In genomic region chr4:33881176-33881575, GRCh38 we compare ENCODE assay signal across 31 cellular contexts.
"Had no signal": no experiment of that assay in that cellular context is flagged by ENCODE, and none has a peak within 500 bp of the region (broad histone marks: within the 10 kb centered on the region; RNA-seq: fewer than 3 reads in every experiment).

No MANE protein-coding gene starts in this region.

- DNase-seq: activated B cell treated with CpG ODN at 0.5 μM for 24 hours; activated CD4-positive, alpha-beta memory T cell treated with anti-CD3 and anti-CD28 coated beads for 36 hours; activated CD4-positive, alpha-beta T cell treated with anti-CD3 and anti-CD28 coated beads for 4 hours; activated CD4-positive, alpha-beta T cell treated with anti-CD3 and anti-CD28 coated beads, Interleukin-2, amount 10 ng/mL, durations not matched to agents 24 days and 14 days; activated CD4-positive, alpha-beta T cell treated with anti-CD3 and anti-CD28 coated beads, Interleukin-2, amount 50 U/mL, for 1 hour; activated CD4-positive, alpha-beta T cell treated with anti-CD3 and anti-CD28 coated beads, Interleukin-2, amount 50 U/mL, for 4 hours; activated CD4-positive, CD25-positive, alpha-beta regulatory T cell treated with anti-CD3 and anti-CD28 coated beads, Interleukin-2, amount 50 U/mL, for 72 hours; activated CD8-positive, alpha-beta memory T cell treated with anti-CD3 and anti-CD28 coated beads, Interleukin-2, amount 50 U/mL, for 4 hours; activated CD8-positive, alpha-beta T cell treated with anti-CD3 and anti-CD28 coated beads for 36 hours; activated effector memory CD4-positive, alpha-beta T cell treated with anti-CD3 and anti-CD28 coated beads, Interleukin-2, amount 50 U/mL, for 16 hours; activated gamma-delta T cell treated with Interleukin-2 at 50 U/mL for 16 hours; activated naive CD4-positive, alpha-beta T cell; activated naive CD4-positive, alpha-beta T cell treated with anti-CD3 and anti-CD28 coated beads for 36 hours; activated naive CD4-positive, alpha-beta T cell treated with anti-CD3 and anti-CD28 coated beads, Interleukin-2, amount 50 U/mL, for 16 hours; activated naive CD8-positive, alpha-beta T cell treated with anti-CD3 and anti-CD28 coated beads for 36 hours; activated T-cell treated with anti-CD3 and anti-CD28 coated beads for 4 hours; activated T-cell treated with anti-CD3 and anti-CD28 coated beads, Interleukin-2, amount 50 U/mL, for 1 hour; activated T-cell treated with anti-CD3 and anti-CD28 coated beads, Interleukin-2, amount 50 U/mL, for 4 hours; activated T-cell treated with anti-CD3 and anti-CD28 coated beads, Interleukin-2, amount 50 U/mL, for 72 hours; adrenal gland; amniotic stem cell; caudate nucleus; cerebellar nuclear complex; T-helper 1 cell; T-helper 2 cell; T-helper 9 cell had no signal

- H3K27ac ChIP-seq: adrenal gland, ascending aorta, cardiac muscle cell, VCaP had no signal

- ATAC-seq: activated CD8-positive, alpha-beta T cell treated with anti-CD3 and anti-CD28 coated beads for 36 hours; activated naive CD4-positive, alpha-beta T cell treated with anti-CD3 and anti-CD28 coated beads, Interleukin-2, amount 50 U/mL, for 72 hours; activated T-cell treated with anti-CD3 and anti-CD28 coated beads, Interleukin-2, amount 50 U/mL, for 4 hours; activated T-cell treated with anti-CD3 and anti-CD28 coated beads, Interleukin-2, amount 50 U/mL, for 72 hours; activated T-helper 17 cell treated with anti-CD3 and anti-CD28 coated beads, Interleukin-2, amount 50 U/mL, for 72 hours had no signal
